Comparison of ENCODE assay signal across 8 cellular contexts in genomic region chr7:44244282-44244681, GRCh38. TPM values are rescaled to one million over a fixed set of nuclear protein-coding genes. Genes with fewer than 3 reads are reported as not detected.
DNase-seq lines count a peak whose midpoint lies in the region; ATAC-seq and TF ChIP-seq lines count a peak whose summit lies in the region.
"Had no signal": no experiment of that assay in that cellular context is flagged by ENCODE, and none has a peak within 500 bp of the region (broad histone marks: within the 10 kb centered on the region; RNA-seq: fewer than 3 reads in every experiment).

No MANE protein-coding gene starts in this region.

- H3K9me3 Mint-ChIP-seq in activated naive CD8-positive, alpha-beta T cell treated with anti-CD3 and anti-CD28 coated beads, Interleukin-2, amount 50 U/mL, for 24 hours = no peaks in the 10 kb centered on the region
- no peaks in the 10 kb centered on the region for H3K9me3 Mint-ChIP-seq in naive thymus-derived CD4-positive, alpha-beta T cell

- H3K9me3 ChIP-seq in MM.1S (replicated peaks; ENCODE audit: insufficient read depth, low read length) = no peaks in the 10 kb centered on the region
- H3K9me3 ChIP-seq in naive thymus-derived CD4-positive, alpha-beta T cell (ENCODE audit: control insufficient read depth in 2 of 3, low read length in 3 of 3) = no peaks in the 10 kb centered on the region

- no peaks in the 10 kb centered on the region for H3K79me2 ChIP-seq in MM.1S (ENCODE audit: low read length)

- H3K27ac ChIP-seq in MM.1S (ENCODE audit: low read length) = no peak overlapping the region
- no peak overlapping the region for H3K27ac ChIP-seq in naive thymus-derived CD4-positive, alpha-beta T cell (ENCODE audit: low read depth, low read length)
- H3K27ac ChIP-seq: SK-N-MC had no signal

- H3K4me1 ChIP-seq in MM.1S (ENCODE audit: low read length) = no peaks in the 10 kb centered on the region
- H3K4me1 ChIP-seq in naive thymus-derived CD4-positive, alpha-beta T cell (ENCODE audit: control insufficient read depth in 2 of 2, insufficient read depth in 2 of 2, low read length in 2 of 2) = no peaks in the 10 kb centered on the region

- no peak overlapping the region for H3K4me3 ChIP-seq in GM12865 (ENCODE audit: low read depth, low read length)
- H3K4me3 ChIP-seq in MM.1S (ENCODE audit: low read length) = no peak overlapping the region
- no peak overlapping the region for H3K4me3 ChIP-seq in naive thymus-derived CD4-positive, alpha-beta T cell (ENCODE audit: low read length)
- H3K4me3 ChIP-seq: SK-N-MC had no signal

- H3K27me3 Mint-ChIP-seq in activated naive CD8-positive, alpha-beta T cell treated with anti-CD3 and anti-CD28 coated beads, Interleukin-2, amount 50 U/mL, for 24 hours = no peaks in the 10 kb centered on the region
- no peaks in the 10 kb centered on the region for H3K27me3 Mint-ChIP-seq in naive thymus-derived CD4-positive, alpha-beta T cell

- H3K9ac ChIP-seq in MM.1S (ENCODE audit: low read length) = no peak overlapping the region

- no peak overlapping the region for H2AFZ ChIP-seq in MM.1S (ENCODE audit: low read length)

- peaks cover 16% of the 10 kb centered on the region for H3K27me3 ChIP-seq in MM.1S (replicated peaks; ENCODE audit: insufficient read depth, low read length)
- no peaks in the 10 kb centered on the region for H3K27me3 ChIP-seq in naive thymus-derived CD4-positive, alpha-beta T cell (ENCODE audit: control insufficient read depth in 2 of 2, insufficient read depth in 2 of 2, low read length in 2 of 2)

- H3K9me2 ChIP-seq in MM.1S (replicated peaks; ENCODE audit: insufficient read depth, low read length) = no peaks in the 10 kb centered on the region

- no peak overlapping the region for H3K4me2 ChIP-seq in MM.1S (ENCODE audit: low read depth, low read length)

- no peak overlapping the region for H3K27ac Mint-ChIP-seq in activated naive CD8-positive, alpha-beta T cell treated with anti-CD3 and anti-CD28 coated beads, Interleukin-2, amount 50 U/mL, for 24 hours
- H3K27ac Mint-ChIP-seq in naive thymus-derived CD4-positive, alpha-beta T cell = peak overlapping the region in 1 of 9 donors; percentile 3

- no peak overlapping the region for H3K4me3 Mint-ChIP-seq in activated naive CD8-positive, alpha-beta T cell treated with anti-CD3 and anti-CD28 coated beads, Interleukin-2, amount 50 U/mL, for 24 hours
- no peak overlapping the region for H3K4me3 Mint-ChIP-seq in naive thymus-derived CD4-positive, alpha-beta T cell

- no peaks in the 10 kb centered on the region for H3K36me3 Mint-ChIP-seq in activated naive CD8-positive, alpha-beta T cell treated with anti-CD3 and anti-CD28 coated beads, Interleukin-2, amount 50 U/mL, for 24 hours (ENCODE audit: low read depth)
- H3K36me3 Mint-ChIP-seq in naive thymus-derived CD4-positive, alpha-beta T cell = no peaks in the 10 kb centered on the region

- H3K4me1 Mint-ChIP-seq in activated naive CD8-positive, alpha-beta T cell treated with anti-CD3 and anti-CD28 coated beads, Interleukin-2, amount 50 U/mL, for 24 hours = no peaks in the 10 kb centered on the region
- H3K4me1 Mint-ChIP-seq in naive thymus-derived CD4-positive, alpha-beta T cell = peaks cover 0 to 4% (median 0%) of the 10 kb centered on the region in 7 donors

- intact Hi-C loops in naive thymus-derived CD4-positive, alpha-beta T cell (cut with micrococcal nuclease) = loop anchor here (5.0 to 10.0 kb wide), 5 partner anchors 133 to 893 kb away; partner anchors contain the start of gene H2AZ2 (in 1 of the 2)

- POLR2A ChIA-PET in naive thymus-derived CD4-positive, alpha-beta T cell (lab: Charles Lee) = no interaction called here

- no peaks in the 10 kb centered on the region for H4K20me1 ChIP-seq in MM.1S (ENCODE audit: insufficient read depth, low read length)

- H3K36me3 ChIP-seq in MM.1S (replicated peaks; ENCODE audit: insufficient read depth, low read length) = no peaks in the 10 kb centered on the region
- H3K36me3 ChIP-seq in naive thymus-derived CD4-positive, alpha-beta T cell (ENCODE audit: control insufficient read depth in 2 of 3, insufficient read depth in 3 of 3, low read length in 3 of 3) = no peaks in the 10 kb centered on the region

- DNase-seq in GM12865 (ENCODE audit: low read depth) (peak; percentile 40), MM.1S (peak; percentile 33), GOT3 (lab: John Stamatoyannopoulos, UW) (no peak)
- DNase-seq in activated naive CD8-positive, alpha-beta T cell treated with anti-CD3 and anti-CD28 coated beads, Interleukin-2, amount 50 U/mL, for 24 hours = peak; percentile 61
- DNase-seq in naive thymus-derived CD4-positive, alpha-beta T cell = peak in 5 of 9 donors; percentile 7 to 44 (median 19)

- H3F3A ChIP-seq in MM.1S (ENCODE audit: insufficient read depth, low read length) = no peaks in the 10 kb centered on the region

- CTCF ChIA-PET in naive thymus-derived CD4-positive, alpha-beta T cell (lab: Charles Lee) = interaction anchor here (1.2 kb wide), 1 partner anchor 321 kb away, joined by 3 read pairs; no protein-coding TSS in a partner anchor

- TF ChIP-seq CTCF in GM12865 (IDR thresholded peaks at IDR 0.05; ENCODE audit: insufficient read depth, low read depth, low read length, missing control alignments) (peak; percentile 56), MM.1S (IDR thresholded peaks at IDR 0.05; ENCODE audit: low read length) (peak; percentile 55)

- ATAC-seq in activated naive CD8-positive, alpha-beta T cell treated with anti-CD3 and anti-CD28 coated beads, Interleukin-2, amount 50 U/mL, for 24 hours = no peak
- no peak for ATAC-seq in naive thymus-derived CD4-positive, alpha-beta T cell
- ATAC-seq in GM21529 (IDR thresholded peaks at IDR 0.05; ENCODE audit: unreplicated experiment) = no peak
- no peak for ATAC-seq in GM18870 (IDR thresholded peaks at IDR 0.05; ENCODE audit: unreplicated experiment)

RNA-seq across cellular contexts. Expression of gene YKT6, which starts 43.5 kb away (rescaled TPM):
- 10 to 100 TPM; 58.1 to 80.9 (median 62.3) TPM for total RNA-seq in naive thymus-derived CD4-positive, alpha-beta T cell
- 10 to 100 TPM; 32.6 to 38.8 TPM for polyA plus RNA-seq in naive thymus-derived CD4-positive, alpha-beta T cell

RNA-seq across cellular contexts. Expression of gene GCK, which starts 55.0 kb away (rescaled TPM):
- under 1 TPM; 0.29 to 0.88 (median 0.51) TPM for total RNA-seq in naive thymus-derived CD4-positive, alpha-beta T cell
- 1 to 10 TPM; 1.7 to 2.0 TPM for polyA plus RNA-seq in naive thymus-derived CD4-positive, alpha-beta T cell
